18 cellular contexts compared by ENCODE assay signal in genomic region chr16:10405386-10405939, GRCh38. TPM values are rescaled to one million over a fixed set of nuclear protein-coding genes. Genes with fewer than 3 reads are reported as not detected.
DNase-seq lines count a peak whose midpoint lies in the region; ATAC-seq and TF ChIP-seq lines count a peak whose summit lies in the region.
"Had no signal": no experiment of that assay in that cellular context is flagged by ENCODE, and none has a peak within 500 bp of the region (broad histone marks: within the 10 kb centered on the region; RNA-seq: fewer than 3 reads in every experiment).

No MANE protein-coding gene starts in this region.

- H3K9me1 ChIP-seq in IMR-90 (ENCODE audit: insufficient read depth, low read length) = no peaks in the 10 kb centered on the region

- CTCF ChIA-PET in IMR-90 (lab: Yijun Ruan, JAX) = no interaction called here

- H4K5ac ChIP-seq in IMR-90 (ENCODE audit: low read depth, low read length) (no peak overlapping the region), H9 (ENCODE audit: insufficient read length, low read depth, low read length) (no peak overlapping the region)

- BruUV-seq in IMR-90 (replicated peaks; lab: Mats Ljungman, UMichigan) = no TSS peak

- no peaks in the 10 kb centered on the region for H3K23me2 ChIP-seq in H9 (ENCODE audit: insufficient read length, low read depth, low read length, poor library complexity, severe bottlenecking)

- TF ChIP-seq CTCF in IMR-90 (conservative IDR thresholded peaks at IDR 0.05; ENCODE audit: low read depth, low read length) (no peak), astrocyte of the spinal cord (IDR thresholded peaks at IDR 0.05; ENCODE audit: low read depth, low read length) (no peak), heart right ventricle (IDR thresholded peaks at IDR 0.05) (no peak), psoas muscle (IDR thresholded peaks at IDR 0.05) (no peak), H9 (conservative IDR thresholded peaks at IDR 0.05) (no peak)

- H3K18ac ChIP-seq in IMR-90 (ENCODE audit: low read depth, low read length) (no peak overlapping the region), H9 (ENCODE audit: insufficient read length, low read depth, low read length) (no peak overlapping the region)

- no peaks in the 10 kb centered on the region for H3K4me1 ChIP-seq in IMR-90 (ENCODE audit: control insufficient read depth, insufficient read depth, low read length)
- peaks cover 0 to 27% (median 7%) of the 10 kb centered on the region in 9 donors for H3K4me1 ChIP-seq in heart right ventricle
- no peaks in the 10 kb centered on the region for H3K4me1 ChIP-seq in psoas muscle
- no peaks in the 10 kb centered on the region for H3K4me1 ChIP-seq in H9 (ENCODE audit: insufficient read depth, low read length)

- H3K4ac ChIP-seq in IMR-90 (ENCODE audit: low read depth, low read length) (no peak overlapping the region), H9 (ENCODE audit: low read depth, low read length) (no peak overlapping the region)

- H4K91ac ChIP-seq in IMR-90 (ENCODE audit: insufficient read depth, low read depth, low read length) (no peak overlapping the region), H9 (ENCODE audit: insufficient read length, low read depth, low read length) (no peak overlapping the region)

- WGBS in IMR-90 (ENCODE audit: extremely low coverage in 2 of 2, insufficient read length in 1 of 2), 2 experiments = no CpG with 5 or more reads among the region's 4 CpGs
- WGBS in heart right ventricle, 2 donors = 25 to 26% methylated on average over 4 of the region's 4 CpGs
- WGBS in psoas muscle, 3 donors = 59 to 75% (median 60%) methylated on average over 4 of the region's 4 CpGs
- no CpG with 5 or more reads among the region's 4 CpGs for WGBS in H9 (ENCODE audit: extremely low coverage, insufficient read length, low lambda C conversion rate)

- H2AK9ac ChIP-seq in IMR-90 (replicated peaks; ENCODE audit: low read depth, low read length, poor library complexity) = no peak overlapping the region

- no peak for TF ChIP-seq RAD21 in IMR-90 (IDR thresholded peaks at IDR 0.05; ENCODE audit: low read length)

- no peak overlapping the region for H2BK15ac ChIP-seq in IMR-90 (ENCODE audit: low read depth, low read length)
- H2BK15ac ChIP-seq in H9 (ENCODE audit: low read depth, low read length) = no peak overlapping the region

- H2BK20ac ChIP-seq in IMR-90 (ENCODE audit: low read depth, low read length) (no peak overlapping the region), H9 (ENCODE audit: low read depth, low read length, poor library complexity, severe bottlenecking) (no peak overlapping the region)

- ATAC-seq in IMR-90 (ENCODE audit: low read depth) (no peak), heart right ventricle (peak; percentile 43 to 94 (median 82)), psoas muscle (no peak), GM21360 (IDR thresholded peaks at IDR 0.05; ENCODE audit: unreplicated experiment) (no peak)
- ATAC-seq: stimulated activated naive CD8-positive, alpha-beta T cell treated with anti-CD3 and anti-CD28 coated beads, Interleukin-15, amount 100 ng/mL, for 72 hours had no signal

- H3K36me3 ChIP-seq in IMR-90 (ENCODE audit: control insufficient read depth, insufficient read depth, low read length) (no peaks in the 10 kb centered on the region), heart right ventricle (peaks cover 0 to 14% (median 0%) of the 10 kb centered on the region in 9 donors), psoas muscle (ENCODE audit: insufficient read depth in 1 of 2, low read depth in 1 of 2) (no peaks in the 10 kb centered on the region)
- H3K36me3 ChIP-seq: ovary had no signal

- no peak overlapping the region for H2BK5ac ChIP-seq in IMR-90 (ENCODE audit: low read depth, low read length, poor library complexity, severe bottlenecking)
- no peak overlapping the region for H2BK5ac ChIP-seq in H9 (ENCODE audit: insufficient read length, low read length)

- H2AK5ac ChIP-seq in IMR-90 (ENCODE audit: low read depth, low read length) (no peak overlapping the region), H9 (ENCODE audit: insufficient read length, low read length) (no peak overlapping the region)

- no peaks in the 10 kb centered on the region for H3K4me1 Mint-ChIP-seq in H9

- POLR2A ChIA-PET in IMR-90 (lab: Charles Lee; ENCODE audit: unreplicated experiment) = interaction anchor here (0.7 kb wide), 1 partner anchor 10 kb away, joined by 4 read pairs; no protein-coding TSS in a partner anchor

- H3K27me3 ChIP-seq in IMR-90 (ENCODE audit: control insufficient read depth, insufficient read depth, low read length) (no peaks in the 10 kb centered on the region), heart right ventricle (no peaks in the 10 kb centered on the region), psoas muscle (ENCODE audit: insufficient read depth in 3 of 3, low read length in 2 of 3) (no peaks in the 10 kb centered on the region), H9 (ENCODE audit: insufficient read depth, low read length) (no peaks in the 10 kb centered on the region)
- H3K27me3 ChIP-seq: ovary had no signal

- H3K79me2 ChIP-seq in H9 (ENCODE audit: insufficient read depth, low read length) = peaks cover 13% of the 10 kb centered on the region; the same call in 1 of the 2 replicates

- H3K56ac ChIP-seq in IMR-90 (ENCODE audit: extremely low read depth, insufficient read depth, low read length) = no peak overlapping the region
- no peak overlapping the region for H3K56ac ChIP-seq in H9 (ENCODE audit: insufficient read length, low read depth, low read length)

- peaks cover 68 to 76% (median 68%) of the 10 kb centered on the region in 3 experiments for H3K36me3 Mint-ChIP-seq in H9 (ENCODE audit: insufficient read depth in 1 of 3, low read depth in 3 of 3)

- no peak overlapping the region for H2BK12ac ChIP-seq in H9 (ENCODE audit: insufficient read length, low read depth, low read length)

- no peaks in the 10 kb centered on the region for H3K79me1 ChIP-seq in IMR-90 (ENCODE audit: low read depth in 1 of 2, low read length in 2 of 2)
- H3K79me1 ChIP-seq in H9 (ENCODE audit: insufficient read depth, low read depth, low read length, poor library complexity, severe bottlenecking) = peaks cover 2% of the 10 kb centered on the region

- no peak overlapping the region for H3K23ac ChIP-seq in IMR-90 (ENCODE audit: low read depth, low read length)
- no peak overlapping the region for H3K23ac ChIP-seq in H9 (ENCODE audit: insufficient read length, low read depth, low read length)

- H4K8ac ChIP-seq in IMR-90 (ENCODE audit: low read depth in 2 of 2, low read length in 2 of 2) (no peak overlapping the region), H9 (replicated peaks; ENCODE audit: insufficient read length, low read depth, low read length) (no peak overlapping the region)

- H3K27ac Mint-ChIP-seq in H9 = peak overlapping the region in 1 of 3 experiments; percentile 82; a peak in 1 of 7 replicates
- H3K27ac Mint-ChIP-seq: activated CD4-positive, alpha-beta T cell treated with anti-CD3 and anti-CD28 coated beads, Interleukin-2, amount 10 ng/mL, durations not matched to agents 24 days and 14 days; activated naive CD4-positive, alpha-beta T cell treated with anti-CD3 and anti-CD28 coated beads, Interleukin-2, amount 50 U/mL, for 24 hours; T-helper 2 cell treated with Interferon-gamma antibody and Interleukin-4, amounts not matched to agents 5 μg/mL and 100 μg/mL, for 36 hours had no signal

- no peak overlapping the region for H3K4me2 ChIP-seq in IMR-90 (ENCODE audit: low read depth, low read length)
- H3K4me2 ChIP-seq in H9 (ENCODE audit: insufficient read depth, insufficient read length, low read length) = no peak overlapping the region

- H3K14ac ChIP-seq in IMR-90 (replicated peaks; ENCODE audit: low read depth, low read length) (no peak overlapping the region), H9 (ENCODE audit: insufficient read depth, low read length) (no peak overlapping the region)

- peaks cover 47 to 84% of the 10 kb centered on the region in 2 experiments for H3K9me3 Mint-ChIP-seq in H9

- no peak overlapping the region for H2AFZ ChIP-seq in IMR-90 (replicated peaks; ENCODE audit: low read length, poor library complexity)
- no peak overlapping the region for H2AFZ ChIP-seq in H9 (ENCODE audit: low read length)

- no peak for TF ChIP-seq POLR2A in IMR-90 (IDR thresholded peaks at IDR 0.05; ENCODE audit: low read depth, low read length)

- H3T11ph ChIP-seq in H9 (ENCODE audit: low read length) = no peak overlapping the region

- no peaks in the 10 kb centered on the region for H3K27me3 Mint-ChIP-seq in H9 (ENCODE audit: low read depth)
- H3K27me3 Mint-ChIP-seq: activated CD4-positive, alpha-beta T cell treated with anti-CD3 and anti-CD28 coated beads, Interleukin-2, amount 10 ng/mL, durations not matched to agents 24 days and 14 days; activated naive CD4-positive, alpha-beta T cell treated with anti-CD3 and anti-CD28 coated beads, Interleukin-2, amount 50 U/mL, for 24 hours; stimulated activated naive CD8-positive, alpha-beta T cell treated with anti-CD3 and anti-CD28 coated beads, Interleukin-15, amount 100 ng/mL, for 72 hours had no signal

- H2BK120ac ChIP-seq in IMR-90 (ENCODE audit: low read depth, low read length) (no peak overlapping the region), H9 (ENCODE audit: low read depth, low read length, poor library complexity, severe bottlenecking) (no peak overlapping the region)

- DNase-seq in IMR-90 (peak; percentile 10), astrocyte of the spinal cord (ENCODE audit: low read depth, low spot score) (peak; percentile 69), heart right ventricle (peak in 1 of 2 donors; percentile 60), psoas muscle (no peak), HPDE6-E6E7 (ENCODE audit: extremely low spot score) (no peak), H9 (no peak), NCI-H446 (lab: John Stamatoyannopoulos, UW) (no peak)
- DNase-seq: activated CD4-positive, alpha-beta T cell treated with anti-CD3 and anti-CD28 coated beads, Interleukin-2, amount 10 ng/mL, durations not matched to agents 24 days and 14 days; Calu3; NCI-H2171 treated with DMSO at 0.1 percent for 48 hours; NK-92 treated with Interleukin-12 subunit alpha and Interleukin-12 subunit beta, amount 100 ng/mL, for 24 hours; ovary; SHP77 treated with DMSO at 0.1 percent for 48 hours; stimulated activated CD4-positive, alpha-beta T cell treated with anti-CD3 and anti-CD28 coated beads, Interleukin-12 subunit alpha, Interleukin-12 subunit beta, amount 100 ng/mL, for 4 hours; stimulated activated naive CD8-positive, alpha-beta T cell treated with anti-CD3 and anti-CD28 coated beads, Interleukin-15, amount 100 ng/mL, for 72 hours had no signal

- H3K27ac ChIP-seq in IMR-90 (ENCODE audit: insufficient read depth, low read length) = no peak overlapping the region
- H3K27ac ChIP-seq in heart right ventricle = peak overlapping the region; percentile 17 to 80 (median 56)
- peak overlapping the region; percentile 16 for H3K27ac ChIP-seq in psoas muscle
- H3K27ac ChIP-seq in H9 (ENCODE audit: insufficient read length, low read depth, low read length) = no peak overlapping the region
- H3K27ac ChIP-seq: ovary had no signal

- H4K20me1 ChIP-seq in IMR-90 (ENCODE audit: insufficient read depth, low read length) (no peaks in the 10 kb centered on the region), H9 (ENCODE audit: control insufficient read depth, insufficient read depth, insufficient read length) (no peaks in the 10 kb centered on the region)

- H3K9me3 ChIP-seq in IMR-90 (ENCODE audit: control insufficient read depth, insufficient read depth, low read length) (peaks cover 13% of the 10 kb centered on the region), heart right ventricle (peaks cover 0 to 76% (median 37%) of the 10 kb centered on the region in 11 donors), psoas muscle (peaks cover 13% of the 10 kb centered on the region), H9 (ENCODE audit: control insufficient read depth, low read depth, low read length) (peaks cover 4% of the 10 kb centered on the region)

- H3K4me3 Mint-ChIP-seq in H9 = no peak overlapping the region; a peak in 1 of 5 replicates
- H3K4me3 Mint-ChIP-seq: activated CD4-positive, alpha-beta T cell treated with anti-CD3 and anti-CD28 coated beads, Interleukin-2, amount 10 ng/mL, durations not matched to agents 24 days and 14 days; activated naive CD4-positive, alpha-beta T cell treated with anti-CD3 and anti-CD28 coated beads, Interleukin-2, amount 50 U/mL, for 24 hours; stimulated activated naive CD8-positive, alpha-beta T cell treated with anti-CD3 and anti-CD28 coated beads, Interleukin-15, amount 100 ng/mL, for 72 hours; T-helper 2 cell treated with Interferon-gamma antibody and Interleukin-4, amounts not matched to agents 5 μg/mL and 100 μg/mL, for 36 hours had no signal

- H3K4me3 ChIP-seq in IMR-90 (ENCODE audit: insufficient read depth, low read depth, low read length) (no peak overlapping the region), astrocyte of the spinal cord (ENCODE audit: low read depth, low read length) (no peak overlapping the region), heart right ventricle (no peak overlapping the region), psoas muscle (no peak overlapping the region)
- H3K4me3 ChIP-seq: ovary had no signal

- dilution Hi-C loops in IMR-90 (cut with HindIII; ENCODE audit: low sequenced_read_pairs, unreplicated experiment) = no loop called here

- in situ Hi-C loops in IMR-90 (cut with MboI; ENCODE audit: low sequenced_read_pairs) = loop anchor here (10.0 kb wide), 1 partner anchor 59 kb away; no protein-coding TSS in a partner anchor
- in situ Hi-C loops in astrocyte of the spinal cord (cut with HindIII; ENCODE audit: low sequenced_read_pairs) = no loop called here

- H3K9ac ChIP-seq in IMR-90 (ENCODE audit: low read depth, low read length) (no peak overlapping the region), H9 (ENCODE audit: extremely low read depth, insufficient read length, low read length) (no peak overlapping the region)

- intact Hi-C loops in IMR-90 (cut with micrococcal nuclease) = no loop called here
- intact Hi-C loops in heart right ventricle (cut with DNase I) = no loop called here
- intact Hi-C loops in psoas muscle (cut with DNase I) = no loop called here

RNA-seq across cellular contexts. Expression of gene ATF7IP2, which starts 19.6 kb away (rescaled TPM):
- total RNA-seq in IMR-90 (2012; rRNA removed) (2.7 and 2.8 TPM in 2 replicates), heart right ventricle (10 to 100 TPM; 19.4 to 62.6 (median 35.8) TPM), psoas muscle (1 to 10 TPM; 2.4 to 5.1 (median 2.8) TPM), H9 (2021) (18.1 and 21.5 TPM in 2 replicates)
- polyA plus RNA-seq in IMR-90 (2012; rRNA removed) (2.5 and 3.6 TPM in 2 replicates), heart right ventricle (10 to 100 TPM; 24.3 to 47.0 TPM), psoas muscle (1 to 10 TPM in 2 of 3 donors, under 1 TPM in 1; 0.89 to 2.6 (median 1.2) TPM)
- 0.48 and 0.71 TPM in 2 replicates for polyA plus RNA-seq in IMR-90 (2012; cell fraction: cytosol; rRNA removed)
- polyA plus RNA-seq in IMR-90 (2012; cell fraction: nucleus; rRNA removed; ENCODE audit: low replicate concordance) = 1.4 and 11.4 TPM in 2 replicates

Comparison
In these comparisons a context has a peak if more than half of its experiments do, and no peak if none do; other contexts are left out.
1. ATAC-seq: peak in heart right ventricle (8 of 8); none in IMR-90 (single experiment), psoas muscle (0 of 4) and GM21360 (single experiment).
2. DNase-seq: peak in IMR-90 (single experiment) and astrocyte of the spinal cord (single experiment); none in psoas muscle (0 of 2), HPDE6-E6E7 (single experiment), H9 (single experiment) and NCI-H446 (0 of 2).
3. H3K27ac ChIP-seq: peak in heart right ventricle (10 of 10) and psoas muscle (single experiment); none in IMR-90 (single experiment) and H9 (single experiment).